In genomic region chr7:25777969-25778767, GRCh38 we compare ENCODE assay signal across 15 cellular contexts.
DNase-seq lines count a peak whose midpoint lies in the region; ATAC-seq and TF ChIP-seq lines count a peak whose summit lies in the region.
"Had no signal": no experiment of that assay in that cellular context is flagged by ENCODE, and none has a peak within 500 bp of the region (broad histone marks: within the 10 kb centered on the region; RNA-seq: fewer than 3 reads in every experiment).

No MANE protein-coding gene starts in this region.

- CTCF ChIA-PET in activated CD8-positive, alpha-beta memory T cell treated with anti-CD3 and anti-CD28 coated beads, Interleukin-2, amount 10 ng/mL, durations not matched to agents 7 days and 5 days (lab: Charles Lee), result interaction anchor here (0.6 kb wide), 1 partner anchor 1283 kb away, joined by 3 read pairs; no protein-coding TSS in a partner anchor

- H2AFZ ChIP-seq in GM23338, result peak overlapping the region; percentile 47; the same call in 1 of the 2 replicates

- ATAC-seq in GM23338, result no peak
- no peak for ATAC-seq in activated CD8-positive, alpha-beta memory T cell treated with anti-CD3 and anti-CD28 coated beads, Interleukin-2, amount 10 ng/mL, durations not matched to agents 7 days and 5 days
- ATAC-seq in HG02852 (IDR thresholded peaks at IDR 0.05; ENCODE audit: unreplicated experiment), result no peak
- ATAC-seq in HG02763 (IDR thresholded peaks at IDR 0.05; ENCODE audit: unreplicated experiment), result no peak
- ATAC-seq: foreskin keratinocyte; HCT116; stimulated activated naive B cell treated with anti-CD40 and anti-IgM and Interleukin-4, amounts not matched to agents 10 μg/mL and 1 μg/mL and 100 μg/mL, for 72 hours had no signal

- no peak overlapping the region for H3K4me3 ChIP-seq in GM23338
- H3K4me3 ChIP-seq: skin epidermis had no signal

- H3K79me2 ChIP-seq in GM23338 (replicated peaks; ENCODE audit: insufficient read depth), result no peaks in the 10 kb centered on the region

- H3K27me3 ChIP-seq in GM23338 (ENCODE audit: insufficient read depth), result no peaks in the 10 kb centered on the region

- no peaks in the 10 kb centered on the region for H3K36me3 Mint-ChIP-seq in GM23338 (ENCODE audit: low read depth)
- no peaks in the 10 kb centered on the region for H3K36me3 Mint-ChIP-seq in activated CD8-positive, alpha-beta memory T cell treated with anti-CD3 and anti-CD28 coated beads, Interleukin-2, amount 10 ng/mL, durations not matched to agents 7 days and 5 days
- H3K36me3 Mint-ChIP-seq: stimulated activated naive B cell treated with anti-CD40 and anti-IgM and Interleukin-4, amounts not matched to agents 10 μg/mL and 1 μg/mL and 100 μg/mL, for 72 hours had no signal

- no peak for DNase-seq in GM23338 (ENCODE audit: low spot score)
- DNase-seq in NCI-H2029 (lab: John Stamatoyannopoulos, UW), result peak; percentile 76
- DNase-seq in NCI-H748 treated with DMSO at 0.1 percent for 48 hours (lab: John Stamatoyannopoulos, UW), result peak; percentile 96
- DNase-seq in retina, result peak; percentile 52
- DNase-seq in activated CD8-positive, alpha-beta memory T cell treated with anti-CD3 and anti-CD28 coated beads, Interleukin-2, amount 10 ng/mL, durations not matched to agents 7 days and 5 days, result no peak
- no peak for DNase-seq in kidney glomerular epithelial cell (lab: John Stamatoyannopoulos, UW)
- DNase-seq: amygdala; cerebellar nuclear complex; foreskin keratinocyte; nucleus accumbens; stimulated activated naive B cell treated with anti-CD40 and anti-IgM and Interleukin-4, amounts not matched to agents 10 μg/mL and 1 μg/mL and 100 μg/mL, for 72 hours had no signal

- peaks cover 15% of the 10 kb centered on the region for H3K9me2 ChIP-seq in GM23338 (ENCODE audit: insufficient read depth)

- no peak overlapping the region for H3K4me2 ChIP-seq in GM23338

- no peak overlapping the region for H3K4me3 Mint-ChIP-seq in GM23338
- no peak overlapping the region for H3K4me3 Mint-ChIP-seq in activated CD8-positive, alpha-beta memory T cell treated with anti-CD3 and anti-CD28 coated beads, Interleukin-2, amount 10 ng/mL, durations not matched to agents 7 days and 5 days
- H3K4me3 Mint-ChIP-seq: stimulated activated naive B cell treated with anti-CD40 and anti-IgM and Interleukin-4, amounts not matched to agents 10 μg/mL and 1 μg/mL and 100 μg/mL, for 72 hours had no signal

- no peak for TF ChIP-seq CTCF in GM23338 (conservative IDR thresholded peaks at IDR 0.05; ENCODE audit: low read depth in 2 of 2)

- H3K27ac ChIP-seq in GM23338 (ENCODE audit: low read depth), result no peak overlapping the region
- H3K27ac ChIP-seq: foreskin keratinocyte, skin epidermis had no signal

- no peaks in the 10 kb centered on the region for H3F3A ChIP-seq in GM23338 (replicated peaks; ENCODE audit: low read depth)

- H4K20me1 ChIP-seq in GM23338 (replicated peaks; ENCODE audit: insufficient read depth), result no peaks in the 10 kb centered on the region

- no peaks in the 10 kb centered on the region for H3K9me3 Mint-ChIP-seq in GM23338
- no peaks in the 10 kb centered on the region for H3K9me3 Mint-ChIP-seq in activated CD8-positive, alpha-beta memory T cell treated with anti-CD3 and anti-CD28 coated beads, Interleukin-2, amount 10 ng/mL, durations not matched to agents 7 days and 5 days (ENCODE audit: low read depth)
- H3K9me3 Mint-ChIP-seq: stimulated activated naive B cell treated with anti-CD40 and anti-IgM and Interleukin-4, amounts not matched to agents 10 μg/mL and 1 μg/mL and 100 μg/mL, for 72 hours had no signal

- H3K4me1 ChIP-seq in GM23338 (ENCODE audit: insufficient read depth), result no peaks in the 10 kb centered on the region; the same call in 1 of the 2 replicates
- H3K4me1 ChIP-seq: foreskin keratinocyte had no signal

- no peaks in the 10 kb centered on the region for H3K27me3 Mint-ChIP-seq in GM23338 (ENCODE audit: insufficient read depth, low read depth, poor library complexity)
- peaks cover 5% of the 10 kb centered on the region for H3K27me3 Mint-ChIP-seq in activated CD8-positive, alpha-beta memory T cell treated with anti-CD3 and anti-CD28 coated beads, Interleukin-2, amount 10 ng/mL, durations not matched to agents 7 days and 5 days

- H3K36me3 ChIP-seq in GM23338 (ENCODE audit: insufficient read depth), result no peaks in the 10 kb centered on the region

- no peak overlapping the region for H3K27ac Mint-ChIP-seq in GM23338
- H3K27ac Mint-ChIP-seq in activated CD8-positive, alpha-beta memory T cell treated with anti-CD3 and anti-CD28 coated beads, Interleukin-2, amount 10 ng/mL, durations not matched to agents 7 days and 5 days, result no peak overlapping the region
- H3K27ac Mint-ChIP-seq: stimulated activated naive B cell treated with anti-CD40 and anti-IgM and Interleukin-4, amounts not matched to agents 10 μg/mL and 1 μg/mL and 100 μg/mL, for 72 hours had no signal

- peaks cover 11% of the 10 kb centered on the region; the same call in 2 of the 3 replicates for H3K4me1 Mint-ChIP-seq in GM23338
- no peaks in the 10 kb centered on the region for H3K4me1 Mint-ChIP-seq in activated CD8-positive, alpha-beta memory T cell treated with anti-CD3 and anti-CD28 coated beads, Interleukin-2, amount 10 ng/mL, durations not matched to agents 7 days and 5 days
- H3K4me1 Mint-ChIP-seq: stimulated activated naive B cell treated with anti-CD40 and anti-IgM and Interleukin-4, amounts not matched to agents 10 μg/mL and 1 μg/mL and 100 μg/mL, for 72 hours had no signal

TF ChIP-seq in GM23338, 12 proteins besides CTCF, POLR2A, EP300 and RAD21 (continues in another document):
- TF ChIP-seq POLR2AphosphoS5 (IDR thresholded peaks at IDR 0.05; ENCODE audit: low read depth) (no peak), ZNF331 (CRISPR knock-in tag; IDR thresholded peaks at IDR 0.05; ENCODE audit: low read depth) (no peak), REST (IDR thresholded peaks at IDR 0.05; ENCODE audit: unreplicated experiment) (no peak), JUNB (IDR thresholded peaks at IDR 0.05; ENCODE audit: unreplicated experiment) (no peak), ETS1 (IDR thresholded peaks at IDR 0.05) (no peak), EZH2 (IDR thresholded peaks at IDR 0.05; ENCODE audit: low read depth, unreplicated experiment) (no peak), EZH2phosphoT487 (IDR thresholded peaks at IDR 0.05; ENCODE audit: unreplicated experiment) (no peak)

Comparison
In these comparisons a context has a peak if more than half of its experiments do, and no peak if none do; other contexts are left out.
1. DNase-seq: peak in NCI-H2029 (single experiment), NCI-H748 treated with DMSO at 0.1 percent for 48 hours (single experiment) and retina (single experiment); none in GM23338 (single experiment), activated CD8-positive, alpha-beta memory T cell treated with anti-CD3 and anti-CD28 coated beads, Interleukin-2, amount 10 ng/mL, durations not matched to agents 7 days and 5 days (single experiment) and kidney glomerular epithelial cell (single experiment).